16 cellular contexts compared by ENCODE assay signal in the genomic region with DNA sequence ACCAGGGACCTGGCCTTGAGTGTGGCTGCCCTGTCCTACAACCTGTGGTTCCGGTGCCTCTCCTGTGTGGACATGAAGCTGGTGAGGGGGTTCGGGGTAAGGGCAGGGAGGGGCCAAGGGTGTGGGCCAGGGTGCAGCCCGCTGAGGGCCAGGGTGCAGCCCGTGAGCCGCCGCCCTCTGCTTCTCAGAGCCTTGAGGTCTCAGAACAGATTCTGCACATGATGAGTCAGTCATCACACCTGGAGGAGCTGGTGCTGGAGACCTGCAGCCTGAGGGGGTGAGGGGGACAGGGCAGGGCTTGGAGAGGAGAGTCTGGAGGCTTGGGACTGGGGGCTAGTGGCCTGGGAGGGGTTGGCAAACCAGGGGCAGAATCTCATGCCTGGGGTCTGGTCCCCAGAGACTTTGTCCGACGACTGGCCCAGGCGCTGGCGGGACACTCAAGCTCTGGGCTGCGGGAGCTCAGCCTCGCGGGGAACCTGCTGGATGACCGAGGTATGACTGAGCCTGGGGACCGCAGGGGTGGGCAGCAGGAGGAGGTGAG. TPM values are rescaled to one million over a fixed set of nuclear protein-coding genes. Genes with fewer than 3 reads are reported as not detected.
DNase-seq lines count a peak whose midpoint lies in the region; ATAC-seq and TF ChIP-seq lines count a peak whose summit lies in the region.
"Had no signal": no experiment of that assay in that cellular context is flagged by ENCODE, and none has a peak within 500 bp of the region (broad histone marks: within the 10 kb centered on the region; RNA-seq: fewer than 3 reads in every experiment).

No MANE protein-coding gene starts in this region.

- no peak overlapping the region for H3K4me3 Mint-ChIP-seq in CD8-positive, alpha-beta T cell

- CTCF ChIA-PET in CD8-positive, alpha-beta T cell (lab: Charles Lee), result interaction anchor here (1.0 to 16.4 kb wide), 6 partner anchors 11 to 154 kb away, joined by 3 to 241 read pairs (median 30); a partner anchor contains a TSS

- no peaks in the 10 kb centered on the region for H3K9me3 ChIP-seq in BE2C
- no peaks in the 10 kb centered on the region for H3K9me3 ChIP-seq in CD8-positive, alpha-beta T cell (ENCODE audit: low read length)
- H3K9me3 ChIP-seq in RWPE2 (ENCODE audit: severe bottlenecking), result no peaks in the 10 kb centered on the region
- H3K9me3 ChIP-seq: colonic mucosa, gastrocnemius medialis, spleen had no signal

- no peak overlapping the region for H3K4me3 ChIP-seq in BE2C (ENCODE audit: low read depth, low read length)
- no peak overlapping the region for H3K4me3 ChIP-seq in CD8-positive, alpha-beta T cell (ENCODE audit: low read depth, low read length)
- H3K4me3 ChIP-seq in RWPE2 (ENCODE audit: severe bottlenecking), result no peak overlapping the region
- H3K4me3 ChIP-seq: colonic mucosa, gastrocnemius medialis, spleen had no signal

- peaks cover 43% of the 10 kb centered on the region for H3K36me3 Mint-ChIP-seq in CD8-positive, alpha-beta T cell

- H3K27me3 ChIP-seq in BE2C (no peaks in the 10 kb centered on the region), RWPE2 (ENCODE audit: insufficient read depth, poor library complexity, severe bottlenecking) (peaks cover 69% of the 10 kb centered on the region), foreskin keratinocyte (peaks cover 85% of the 10 kb centered on the region)
- no peaks in the 10 kb centered on the region for H3K27me3 ChIP-seq in CD8-positive, alpha-beta T cell (ENCODE audit: insufficient read depth, low read length)

- no peak for TF ChIP-seq CTCF in BE2C (IDR thresholded peaks at IDR 0.05; ENCODE audit: low read depth, low read length)
- TF ChIP-seq CTCF in CD8-positive, alpha-beta T cell (IDR thresholded peaks at IDR 0.05), result no peak
- TF ChIP-seq CTCF in RWPE2 (IDR thresholded peaks at IDR 0.05; ENCODE audit: poor library complexity, severe bottlenecking), result no peak
- no peak for TF ChIP-seq CTCF in foreskin keratinocyte (conservative IDR thresholded peaks at IDR 0.05)

- no peaks in the 10 kb centered on the region for H3K27me3 Mint-ChIP-seq in CD8-positive, alpha-beta T cell (ENCODE audit: low read depth)

- DNase-seq in BE2C, result peak; percentile 27
- DNase-seq in CD8-positive, alpha-beta T cell, result no peak
- no peak for DNase-seq in RWPE2 (ENCODE audit: low spot score)
- peak in 1 of 2 donors; percentile 51 for DNase-seq in foreskin keratinocyte
- DNase-seq in hypothalamus (lab: John Stamatoyannopoulos, UW), result no peak
- DNase-seq in Right ventricle myocardium inferior (ENCODE audit: missing footprints), result no peak
- DNase-seq in activated CD4-positive, CD25-positive, alpha-beta regulatory T cell treated with anti-CD3 and anti-CD28 coated beads, Interleukin-2, amount 50 U/mL, for 72 hours, result no peak
- DNase-seq: C1 segment of cervical spinal cord, colonic mucosa, DMS 273 treated with DMSO at 0.1 percent for 48 hours, gastrocnemius medialis, GDM1, NCI-H1436, spleen had no signal

- no peak for ATAC-seq in CD8-positive, alpha-beta T cell
- ATAC-seq in RWPE2 (ENCODE audit: low read depth) (peak; percentile 66), foreskin keratinocyte (peak; percentile 77), Right ventricle myocardium inferior (no peak)
- ATAC-seq: gastrocnemius medialis, left lobe of liver had no signal

- H3K36me3 ChIP-seq in BE2C (no peaks in the 10 kb centered on the region), RWPE2 (ENCODE audit: low read depth) (no peaks in the 10 kb centered on the region)
- peaks cover 46% of the 10 kb centered on the region for H3K36me3 ChIP-seq in CD8-positive, alpha-beta T cell (ENCODE audit: insufficient read depth, low read length)
- H3K36me3 ChIP-seq: colonic mucosa, gastrocnemius medialis had no signal

- peaks cover 20% of the 10 kb centered on the region for H3K4me1 Mint-ChIP-seq in CD8-positive, alpha-beta T cell (ENCODE audit: low read depth)

- no peak overlapping the region for H3K27ac ChIP-seq in CD8-positive, alpha-beta T cell (ENCODE audit: low read depth, low read length)
- no peak overlapping the region for H3K27ac ChIP-seq in RWPE2 (ENCODE audit: poor library complexity, severe bottlenecking)
- H3K27ac ChIP-seq in foreskin keratinocyte, result no peak overlapping the region
- H3K27ac ChIP-seq: colonic mucosa, gastrocnemius medialis, VCaP had no signal

- H3K4me1 ChIP-seq in BE2C (no peaks in the 10 kb centered on the region), RWPE2 (ENCODE audit: insufficient read depth, poor library complexity, severe bottlenecking) (no peaks in the 10 kb centered on the region), foreskin keratinocyte (no peaks in the 10 kb centered on the region)
- peaks cover 29% of the 10 kb centered on the region for H3K4me1 ChIP-seq in CD8-positive, alpha-beta T cell (ENCODE audit: insufficient read depth, low read length)
- H3K4me1 ChIP-seq: colonic mucosa had no signal

- POLR2A ChIA-PET in CD8-positive, alpha-beta T cell (lab: Charles Lee), result interaction anchor here (0.5 to 4.0 kb wide), 4 partner anchors 26 to 139 kb away, joined by 3 to 45 read pairs (median 4); a partner anchor contains a TSS

- H3K27ac Mint-ChIP-seq in CD8-positive, alpha-beta T cell, result peak overlapping the region; percentile 22

- no peaks in the 10 kb centered on the region for H3K9me3 Mint-ChIP-seq in CD8-positive, alpha-beta T cell

- intact Hi-C loops in CD8-positive, alpha-beta T cell (cut with DNase I, micrococcal nuclease), result no loop called here
- intact Hi-C loops in Right ventricle myocardium inferior (cut with DNase I), result no loop called here

RNA-seq across cellular contexts. Expression of a gene that starts 2.2 kb away (rescaled TPM):
- polyA plus RNA-seq in BE2C (2012; ENCODE audit: insufficient read depth, insufficient read length, low read depth), result 89.7 TPM
- 100 to 1,000 TPM in 1 of 2 experiments, 10 to 100 TPM in 1; 93.2 to 111 TPM for total RNA-seq in CD8-positive, alpha-beta T cell
- 0.24 and 0.32 TPM in 2 replicates for total RNA-seq in foreskin keratinocyte
- 0.24 and 0.25 TPM in 2 replicates for polyA plus RNA-seq in foreskin keratinocyte
- total RNA-seq in Right ventricle myocardium inferior, result 0.30 TPM

RNA-seq across cellular contexts. Expression of a gene that starts 12.9 kb away (rescaled TPM):
- 88.4 TPM for polyA plus RNA-seq in BE2C (2012; ENCODE audit: insufficient read depth, insufficient read length, low read depth)
- 10 to 100 TPM; 22.2 to 23.9 TPM for total RNA-seq in CD8-positive, alpha-beta T cell
- total RNA-seq in foreskin keratinocyte (46.1 and 46.2 TPM in 2 replicates), Right ventricle myocardium inferior (9.7 TPM)
- 51.3 and 59.1 TPM in 2 replicates for polyA plus RNA-seq in foreskin keratinocyte

RNA-seq across cellular contexts. Expression of a gene that starts 13.6 kb away (rescaled TPM):
- polyA plus RNA-seq in BE2C (2012; ENCODE audit: insufficient read depth, insufficient read length, low read depth), result 83.9 TPM
- 1 to 10 TPM; 3.0 to 3.1 TPM for total RNA-seq in CD8-positive, alpha-beta T cell
- total RNA-seq in foreskin keratinocyte, result 1.1 TPM in 2 replicates
- polyA plus RNA-seq in foreskin keratinocyte, result 1.1 and 1.6 TPM in 2 replicates
- total RNA-seq in Right ventricle myocardium inferior, result 3.7 TPM

RNA-seq across cellular contexts. Expression of a gene that starts 19.4 kb away (rescaled TPM):
- 56.8 TPM for polyA plus RNA-seq in BE2C (2012; ENCODE audit: insufficient read depth, insufficient read length, low read depth)
- total RNA-seq in CD8-positive, alpha-beta T cell, result 1 to 10 TPM; 1.7 to 2.5 TPM
- total RNA-seq in foreskin keratinocyte, result 19.1 and 19.5 TPM in 2 replicates
- 24.0 and 24.5 TPM in 2 replicates for polyA plus RNA-seq in foreskin keratinocyte
- 9.9 TPM for total RNA-seq in Right ventricle myocardium inferior

RNA-seq across cellular contexts. Expression of a gene that starts 19.4 kb away (rescaled TPM):
- 12.9 TPM for polyA plus RNA-seq in BE2C (2012; ENCODE audit: insufficient read depth, insufficient read length, low read depth)
- 1 to 10 TPM; 1.4 to 1.6 TPM for total RNA-seq in CD8-positive, alpha-beta T cell
- total RNA-seq in foreskin keratinocyte, result 1.2 and 1.3 TPM in 2 replicates
- 1.7 and 2.0 TPM in 2 replicates for polyA plus RNA-seq in foreskin keratinocyte
- total RNA-seq in Right ventricle myocardium inferior, result 3.0 TPM

Comparison
In these comparisons a context has a peak if more than half of its experiments do, and no peak if none do; other contexts are left out.
1. ATAC-seq: peak in RWPE2 (single experiment) and foreskin keratinocyte (single experiment); none in CD8-positive, alpha-beta T cell (single experiment) and Right ventricle myocardium inferior (single experiment).
2. RNA of a gene that starts 2.2 kb away (total RNA-seq): 93.2 to 111 TPM in CD8-positive, alpha-beta T cell; 0.24 to 0.32 TPM in foreskin keratinocyte and 0.30 TPM in Right ventricle myocardium inferior (single experiment); every median in the first group is over 10 times any median in the second.